Comparison of ENCODE assay signal across 30 cellular contexts in the genomic region with DNA sequence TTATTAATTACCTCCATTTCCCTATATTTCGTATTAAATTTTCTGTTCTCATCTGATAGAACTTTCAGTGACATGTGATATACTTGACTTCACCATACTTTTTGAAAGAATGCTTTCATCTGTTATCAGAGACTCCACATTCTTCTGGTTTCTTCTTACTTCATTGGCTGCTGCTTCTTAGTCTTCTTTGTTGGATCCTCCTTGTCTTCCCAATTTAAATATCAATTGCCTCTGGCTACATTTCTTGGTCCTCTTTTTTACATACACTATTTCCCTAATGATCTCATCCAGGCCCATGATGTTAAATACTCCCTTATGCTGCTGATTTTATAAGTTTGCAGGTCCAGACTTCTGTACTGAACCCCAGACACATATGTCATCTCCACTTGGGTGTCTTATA. TPM values are rescaled to one million over a fixed set of nuclear protein-coding genes. Genes with fewer than 3 reads are reported as not detected.
A peak's percentile ranks its signal among the peaks of the same experiment; 100 is the strongest.
DNase-seq lines count a peak whose midpoint lies in the region; ATAC-seq, FAIRE-seq and TF ChIP-seq lines count a peak whose summit lies in the region.
"Had no signal": no experiment of that assay in that cellular context is flagged by ENCODE, and none has a peak within 500 bp of the region (broad histone marks: within the 10 kb centered on the region; RNA-seq: fewer than 3 reads in every experiment).

No MANE protein-coding gene starts in this region.

- H3K18ac ChIP-seq in H9 (ENCODE audit: insufficient read length, low read depth, low read length), result no peak overlapping the region

- H2AFZ ChIP-seq in H9 (ENCODE audit: low read length), result peak overlapping the region; percentile 66
- peak overlapping the region; percentile 49; the same call in 1 of the 2 replicates for H2AFZ ChIP-seq in K562 (ENCODE audit: low read depth, low read length)

- no peak for TF ChIP-seq RAD21 in K562 (CRISPR knock-in tag; conservative IDR thresholded peaks at IDR 0.05 in 1 of 2, IDR thresholded peaks at IDR 0.05 in 1 of 2)

- no peak overlapping the region for H2BK12ac ChIP-seq in H9 (ENCODE audit: insufficient read length, low read depth, low read length)

- H3K79me1 ChIP-seq in H9 (ENCODE audit: insufficient read depth, low read depth, low read length, poor library complexity, severe bottlenecking), result no peaks in the 10 kb centered on the region

- H2BK15ac ChIP-seq in H9 (ENCODE audit: low read depth, low read length), result no peak overlapping the region

- H2BK5ac ChIP-seq in H9 (ENCODE audit: insufficient read length, low read length), result no peak overlapping the region

- no peaks in the 10 kb centered on the region for H3K4me1 ChIP-seq in H9 (ENCODE audit: insufficient read depth, low read length)
- no peaks in the 10 kb centered on the region; a peak in 1 of 5 replicates for H3K4me1 ChIP-seq in K562 (replicated peaks in 1 of 2; ENCODE audit: control insufficient read depth in 2 of 2, insufficient read depth in 2 of 2, low read length in 2 of 2)
- H3K4me1 ChIP-seq: A549, SJSA1 had no signal

- H3K9me3 ChIP-seq in H9 (ENCODE audit: control insufficient read depth, low read depth, low read length) (no peaks in the 10 kb centered on the region), K562 (replicated peaks; ENCODE audit: control insufficient read depth, insufficient read depth, low read depth, low read length) (no peaks in the 10 kb centered on the region)
- H3K9me3 ChIP-seq: SJSA1 had no signal

- H2AK5ac ChIP-seq in H9 (ENCODE audit: insufficient read length, low read length), result no peak overlapping the region

- no peak overlapping the region for H3K9ac ChIP-seq in H9 (ENCODE audit: extremely low read depth, insufficient read length, low read length)
- H3K9ac ChIP-seq in K562 (ENCODE audit: insufficient read depth in 1 of 2, low read depth in 2 of 2, low read length in 2 of 2), result no peak overlapping the region
- H3K9ac ChIP-seq: KMS-11 had no signal

- no peaks in the 10 kb centered on the region for H4K20me1 ChIP-seq in H9 (ENCODE audit: control insufficient read depth, insufficient read depth, insufficient read length)
- H4K20me1 ChIP-seq in K562 (replicated peaks; ENCODE audit: control insufficient read depth, insufficient read depth, low read length), result no peaks in the 10 kb centered on the region

- H4K5ac ChIP-seq in H9 (ENCODE audit: insufficient read length, low read depth, low read length), result no peak overlapping the region

- no peaks in the 10 kb centered on the region for H3K9me1 ChIP-seq in K562 (ENCODE audit: control insufficient read depth, insufficient read depth, low read length)

- no peak overlapping the region for H3K23ac ChIP-seq in H9 (ENCODE audit: insufficient read length, low read depth, low read length)

- H3K36me3 ChIP-seq in K562 (ENCODE audit: control insufficient read depth, insufficient read depth, low read length), result no peaks in the 10 kb centered on the region
- H3K36me3 ChIP-seq: SJSA1 had no signal

- H3K4me1 Mint-ChIP-seq in H9, result peaks cover 16 to 20% of the 10 kb centered on the region in 2 experiments
- H3K4me1 Mint-ChIP-seq: CD4-positive, alpha-beta memory T cell; T-cell had no signal

- no peak overlapping the region for H4K8ac ChIP-seq in H9 (replicated peaks; ENCODE audit: insufficient read length, low read depth, low read length)

- no peak overlapping the region for H2BK120ac ChIP-seq in H9 (ENCODE audit: low read depth, low read length, poor library complexity, severe bottlenecking)

- H3K4ac ChIP-seq in H9 (ENCODE audit: low read depth, low read length), result no peak overlapping the region

- H3K14ac ChIP-seq in H9 (ENCODE audit: insufficient read depth, low read length), result no peak overlapping the region

- H3K4me2 ChIP-seq in H9 (ENCODE audit: insufficient read depth, insufficient read length, low read length) (no peak overlapping the region), K562 (ENCODE audit: insufficient read depth, low read length) (no peak overlapping the region)
- H3K4me2 ChIP-seq: A549, KMS-11 had no signal

- no peak overlapping the region for H3K4me3 Mint-ChIP-seq in H9
- H3K4me3 Mint-ChIP-seq: CD4-positive, alpha-beta memory T cell; T-cell had no signal

- no peak overlapping the region for H3K27ac ChIP-seq in H9 (ENCODE audit: insufficient read length, low read depth, low read length)
- H3K27ac ChIP-seq in K562 (ENCODE audit: extremely low read depth, low read depth, low read length), result no peak overlapping the region
- H3K27ac ChIP-seq: A549, KMS-11, SJSA1 had no signal

- CTCF ChIA-PET in K562 (lab: Yijun Ruan, JAX; ENCODE audit: low intra/inter-chr PET ratio), result no interaction called here

- FAIRE-seq in K562 (lab: Jason Lieb, UNC), result no peak
- FAIRE-seq: A549, GM12891 had no signal

- no peaks in the 10 kb centered on the region for H3K27me3 Mint-ChIP-seq in H9 (ENCODE audit: low read depth)

- H3K23me2 ChIP-seq in H9 (ENCODE audit: insufficient read length, low read depth, low read length, poor library complexity, severe bottlenecking), result no peaks in the 10 kb centered on the region

- peak overlapping the region in 1 of 3 experiments; percentile 44; a peak in 3 of 7 replicates for H3K27ac Mint-ChIP-seq in H9
- H3K27ac Mint-ChIP-seq: CD4-positive, alpha-beta memory T cell; T-cell had no signal

- peaks cover 7 to 8% of the 10 kb centered on the region in 2 experiments; a peak in 3 of 5 replicates for H3K9me3 Mint-ChIP-seq in H9
- H3K9me3 Mint-ChIP-seq: T-cell had no signal

- H3K27me3 ChIP-seq in H9 (ENCODE audit: insufficient read depth, low read length) (no peaks in the 10 kb centered on the region), K562 (ENCODE audit: control insufficient read depth in 2 of 2, insufficient read depth in 2 of 2, low read length in 2 of 2) (no peaks in the 10 kb centered on the region)

- POLR2A ChIA-PET in K562 (lab: Yijun Ruan, JAX), result no interaction called here

- BruUV-seq in K562 (replicated peaks; lab: Mats Ljungman, UMichigan), result no TSS peak

- H4K91ac ChIP-seq in H9 (ENCODE audit: insufficient read length, low read depth, low read length), result no peak overlapping the region

- H2BK20ac ChIP-seq in H9 (ENCODE audit: low read depth, low read length, poor library complexity, severe bottlenecking), result no peak overlapping the region

- ATAC-seq in K562 (0 out of 3 replicates have a peak, but pooled peaks have one; percentile 34), esophagus mucosa (no peak)
- ATAC-seq: A549, T-cell had no signal

- peaks cover 0 to 4% (median 1%) of the 10 kb centered on the region in 3 experiments; a peak in 2 of 7 replicates for H3K36me3 Mint-ChIP-seq in H9 (ENCODE audit: insufficient read depth in 1 of 3, low read depth in 3 of 3)
- H3K36me3 Mint-ChIP-seq: CD4-positive, alpha-beta memory T cell; T-cell had no signal

- TF ChIP-seq CTCF in H9 (conservative IDR thresholded peaks at IDR 0.05) (no peak), K562 (IDR thresholded peaks at IDR 0.05 in 2 of 3, conservative IDR thresholded peaks at IDR 0.05 in 1 of 3; ENCODE audit: insufficient read depth in 2 of 3, low read depth in 1 of 3, low read length in 3 of 3) (no peak)

- 100% methylated on average over 1 of the region's 1 CpG for WGBS in H9 (ENCODE audit: extremely low coverage, insufficient read length, low lambda C conversion rate)
- WGBS in K562 (ENCODE audit: insufficient coverage, low coverage, missing lambda C conversion rate), result 13% methylated on average over 1 of the region's 1 CpG

- H3K56ac ChIP-seq in H9 (ENCODE audit: insufficient read length, low read depth, low read length), result no peak overlapping the region

- no peak overlapping the region for H3K4me3 ChIP-seq in K562
- H3K4me3 ChIP-seq: A549, SJSA1 had no signal

- no peak overlapping the region for H3T11ph ChIP-seq in H9 (ENCODE audit: low read length)

- intact Hi-C loops in K562 (cut with micrococcal nuclease), result loop anchor here (2.0 kb wide), 1 partner anchor 27 kb away; no protein-coding TSS in a partner anchor

- TF ChIP-seq POLR2A in K562 (conservative IDR thresholded peaks at IDR 0.05), result no peak

- in situ Hi-C loops in K562 (cut with MboI), result no loop called here

- TF ChIP-seq EP300 in K562 (IDR thresholded peaks at IDR 0.05; ENCODE audit: low read length), result no peak

- no peak for DNase-seq in H9
- DNase-seq in K562 (ENCODE audit: extremely low read depth in 1 of 4, low spot score in 3 of 4), result no peak
- peak; percentile 10 for DNase-seq in iPS-NIHi11 (ENCODE audit: low spot score)
- no peak for DNase-seq in NCI-H69 (lab: John Stamatoyannopoulos, UW)
- no peak for DNase-seq in NCI-H774 (lab: John Stamatoyannopoulos, UW)
- DNase-seq in activated CD4-positive, CD25-positive, alpha-beta regulatory T cell (lab: John Stamatoyannopoulos, UW), result no peak
- DNase-seq: C1 segment of cervical spinal cord; CD4-positive, alpha-beta memory T cell; DMS 273 treated with DMSO at 0.1 percent for 48 hours; DMS79; EL; GF-D8; GOT3; IMR-90; NCI-H1092; NCI-H1417 treated with DMSO at 0.1 percent for 48 hours; NCI-H187; NCI-H2081 treated with DMSO at 0.1 percent for 48 hours; NCI-H2171; NCI-H345; NCI-H510A treated with DMSO at 0.1 percent for 48 hours; NCI-H748 treated with DMSO at 0.1 percent for 48 hours; Right ventricle myocardium superior; RPMI8226; T-cell had no signal

- H3K79me2 ChIP-seq in H9 (ENCODE audit: insufficient read depth, low read length) (no peaks in the 10 kb centered on the region), K562 (ENCODE audit: control insufficient read depth, insufficient read depth, low read length) (no peaks in the 10 kb centered on the region)

RNA-seq across cellular contexts. Expression of a gene that starts 22.0 kb away (rescaled TPM):
- total RNA-seq in H9 (2021) (not detected in 2 replicates), K562 (2014; rRNA removed) (not detected in 2 replicates), K562 (2014; rRNA removed; fragmentation: Illumina TruSeq; extraction: Trizol) (not detected in 2 replicates), K562 (2015; rRNA removed; fragmentation: Illumina TruSeq; extraction: Trizol) (not detected in 2 replicates), K562 (2021) (not detected in 2 replicates), esophagus mucosa (not detected)
- total RNA-seq in K562 (2011; cell fraction: chromatin; rRNA removed; ENCODE audit: low replicate concordance), result not detected in 2 replicates
- not detected in 2 replicates for total RNA-seq in K562 (2011; cell fraction: nucleolus; rRNA removed)
- not detected in 2 replicates for total RNA-seq in K562 (2011; cell fraction: nucleoplasm; rRNA removed)
- polyA plus RNA-seq in K562 (2011; rRNA removed) (not detected in 2 replicates), K562 (2014; fragmentation: Illumina TruSeq; extraction: Trizol) (not detected in 2 replicates), K562 (2014; fragmentation: Nextera tagmentation; extraction: Ambion mirVana) (not detected), K562 (2014; rRNA removed) (not detected in 2 replicates)
- polyA plus RNA-seq in K562 (2011; cell fraction: cytosol; rRNA removed), result not detected in 2 replicates
- polyA plus RNA-seq in K562 (2011; cell fraction: nucleus; rRNA removed), result not detected in 2 replicates
- not detected in 2 replicates for polyA plus RNA-seq in K562 (2012)
- polyA minus RNA-seq in K562 (2011; rRNA and poly(A)+ RNA removed), result 0.06 TPM in 1 of 2 replicates, not detected in the other
- not detected in 2 replicates for polyA minus RNA-seq in K562 (2011; cell fraction: cytosol; rRNA and poly(A)+ RNA removed)
- not detected in 2 replicates for polyA minus RNA-seq in K562 (2011; cell fraction: nucleus; rRNA and poly(A)+ RNA removed)
- total RNA-seq: CD4-positive, alpha-beta memory T cell; IMR-90; Right ventricle myocardium superior; SJSA1; T-cell had no signal
- polyA plus RNA-seq: A549; CD4-positive, alpha-beta memory T cell; IMR-90 had no signal

RNA-seq across cellular contexts. Expression of a gene that starts 33.0 kb away (rescaled TPM):
- total RNA-seq in H9 (2021), result 1.9 and 2.2 TPM in 2 replicates
- 0.25 TPM in 1 of 2 replicates, not detected in the other for total RNA-seq in K562 (2011; cell fraction: chromatin; rRNA removed; ENCODE audit: low replicate concordance)
- 0.33 TPM in 1 of 2 replicates, not detected in the other for total RNA-seq in K562 (2011; cell fraction: nucleolus; rRNA removed)
- total RNA-seq in K562 (2011; cell fraction: nucleoplasm; rRNA removed), result 0.29 TPM in 1 of 2 replicates, not detected in the other
- 0.24 and 0.27 TPM in 2 replicates for total RNA-seq in K562 (2014; rRNA removed)
- total RNA-seq in K562 (2014; rRNA removed; fragmentation: Illumina TruSeq; extraction: Trizol), result 0.11 and 0.13 TPM in 2 replicates
- total RNA-seq in K562 (2015; rRNA removed; fragmentation: Illumina TruSeq; extraction: Trizol), result not detected in 2 replicates
- 0.18 and 0.20 TPM in 2 replicates for total RNA-seq in K562 (2021)
- polyA plus RNA-seq in K562 (2011; rRNA removed), result 0.07 TPM in 1 of 2 replicates, not detected in the other
- 0.13 TPM in 1 of 2 replicates, not detected in the other for polyA plus RNA-seq in K562 (2011; cell fraction: cytosol; rRNA removed)
- polyA plus RNA-seq in K562 (2011; cell fraction: nucleus; rRNA removed), result 0.13 and 0.46 TPM in 2 replicates
- 0.18 and 0.29 TPM in 2 replicates for polyA plus RNA-seq in K562 (2012)
- 0.21 and 0.45 TPM in 2 replicates for polyA plus RNA-seq in K562 (2014; fragmentation: Illumina TruSeq; extraction: Trizol)
- under 1 TPM; 0.25 to 0.61 TPM for polyA plus RNA-seq in K562 (2014; fragmentation: Nextera tagmentation; extraction: Ambion mirVana)
- 0.23 TPM in 1 of 2 replicates, not detected in the other for polyA plus RNA-seq in K562 (2014; rRNA removed)
- polyA minus RNA-seq in K562 (2011; rRNA and poly(A)+ RNA removed), result 0.15 TPM in 1 of 2 replicates, not detected in the other
- polyA minus RNA-seq in K562 (2011; cell fraction: cytosol; rRNA and poly(A)+ RNA removed), result not detected in 2 replicates
- 0.22 and 0.27 TPM in 2 replicates for polyA minus RNA-seq in K562 (2011; cell fraction: nucleus; rRNA and poly(A)+ RNA removed)
- 1.6 TPM for total RNA-seq in esophagus mucosa
- total RNA-seq: CD4-positive, alpha-beta memory T cell; IMR-90; SJSA1 had no signal
- polyA plus RNA-seq: CD4-positive, alpha-beta memory T cell had no signal

RNA-seq across cellular contexts. Expression of a gene that starts 35.4 kb away (rescaled TPM):
- 84.5 and 87.6 TPM in 2 replicates for total RNA-seq in H9 (2021)
- total RNA-seq in K562 (2011; cell fraction: chromatin; rRNA removed; ENCODE audit: low replicate concordance), result 10.9 and 15.3 TPM in 2 replicates
- 9.5 TPM in 2 replicates for total RNA-seq in K562 (2011; cell fraction: nucleolus; rRNA removed)
- total RNA-seq in K562 (2011; cell fraction: nucleoplasm; rRNA removed), result 10.8 and 13.2 TPM in 2 replicates
- total RNA-seq in K562 (2014; rRNA removed), result 3.7 and 6.4 TPM in 2 replicates
- 2.2 and 2.6 TPM in 2 replicates for total RNA-seq in K562 (2014; rRNA removed; fragmentation: Illumina TruSeq; extraction: Trizol)
- total RNA-seq in K562 (2015; rRNA removed; fragmentation: Illumina TruSeq; extraction: Trizol), result 4.1 and 4.3 TPM in 2 replicates
- total RNA-seq in K562 (2021), result 9.3 and 10.6 TPM in 2 replicates
- polyA plus RNA-seq in K562 (2011; rRNA removed), result 1.9 and 2.8 TPM in 2 replicates
- polyA plus RNA-seq in K562 (2011; cell fraction: cytosol; rRNA removed), result 2.7 and 15.0 TPM in 2 replicates
- 12.7 and 34.2 TPM in 2 replicates for polyA plus RNA-seq in K562 (2011; cell fraction: nucleus; rRNA removed)
- 5.6 and 6.2 TPM in 2 replicates for polyA plus RNA-seq in K562 (2012)
- polyA plus RNA-seq in K562 (2014; fragmentation: Illumina TruSeq; extraction: Trizol), result 2.6 and 3.1 TPM in 2 replicates
- polyA plus RNA-seq in K562 (2014; fragmentation: Nextera tagmentation; extraction: Ambion mirVana), result under 1 TPM; 0.29 to 0.53 TPM
- 7.7 and 7.8 TPM in 2 replicates for polyA plus RNA-seq in K562 (2014; rRNA removed)
- polyA minus RNA-seq in K562 (2011; rRNA and poly(A)+ RNA removed), result 2.0 and 3.0 TPM in 2 replicates
- 2.1 and 3.3 TPM in 2 replicates for polyA minus RNA-seq in K562 (2011; cell fraction: cytosol; rRNA and poly(A)+ RNA removed)
- polyA minus RNA-seq in K562 (2011; cell fraction: nucleus; rRNA and poly(A)+ RNA removed), result 5.0 and 9.7 TPM in 2 replicates
- total RNA-seq in esophagus mucosa, result 40.4 TPM
